Comparison of ENCODE assay signal across 9 cellular contexts in the genomic region with DNA sequence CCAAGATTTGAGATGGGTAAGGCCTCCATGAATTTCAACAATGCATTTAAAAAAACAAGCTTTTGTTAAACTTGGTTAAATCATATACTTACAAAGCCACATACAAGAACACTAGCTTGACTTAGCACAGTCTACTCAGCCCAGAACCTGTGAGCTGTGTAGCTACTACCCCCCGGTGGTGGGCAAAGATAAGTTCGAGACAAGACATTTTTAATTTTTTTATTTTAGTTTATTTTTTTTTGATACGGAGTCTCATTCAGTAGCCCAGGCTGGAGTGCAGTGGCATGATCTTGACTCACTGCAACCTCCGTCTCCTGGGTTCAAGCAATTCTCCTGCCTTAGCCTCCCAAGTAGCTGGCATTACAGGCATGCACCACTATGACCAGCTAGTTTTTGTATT. TPM values are rescaled to one million over a fixed set of nuclear protein-coding genes. Genes with fewer than 3 reads are reported as not detected.
DNase-seq lines count a peak whose midpoint lies in the region; ATAC-seq and TF ChIP-seq lines count a peak whose summit lies in the region.
"Had no signal": no experiment of that assay in that cellular context is flagged by ENCODE, and none has a peak within 500 bp of the region (broad histone marks: within the 10 kb centered on the region; RNA-seq: fewer than 3 reads in every experiment).

No MANE protein-coding gene starts in this region.

- H3K27ac ChIP-seq in endodermal cell (ENCODE audit: low read depth, low read length): no peak overlapping the region
- H3K27ac ChIP-seq: BLaER1 had no signal

- H3K4me1 ChIP-seq in endodermal cell (ENCODE audit: control insufficient read depth, insufficient read depth, low read length): no peaks in the 10 kb centered on the region

- no peak overlapping the region for H3K9ac ChIP-seq in endodermal cell (ENCODE audit: extremely low read depth, low read length, poor library complexity, severe bottlenecking)
- H3K9ac ChIP-seq: BLaER1 had no signal

- H3K36me3 Mint-ChIP-seq in endodermal cell (ENCODE audit: low read depth): no peaks in the 10 kb centered on the region

- peaks cover 26% of the 10 kb centered on the region for H3K4me1 Mint-ChIP-seq in endodermal cell

- H3K4me3 ChIP-seq in endodermal cell (ENCODE audit: low read length) (no peak overlapping the region), retinal pigment epithelial cell (ENCODE audit: low read length) (no peak overlapping the region)
- H3K4me3 ChIP-seq: BLaER1 had no signal

- H3K36me3 ChIP-seq in endodermal cell (ENCODE audit: control insufficient read depth, insufficient read depth, low read length): no peaks in the 10 kb centered on the region
- H3K36me3 ChIP-seq: BLaER1 had no signal

- WGBS in endodermal cell (ENCODE audit: insufficient coverage in 1 of 2, insufficient read length in 1 of 2), 2 experiments: 57 to 73% methylated on average over 2 to 4 of the region's 4 CpGs

- TF ChIP-seq CTCF in endodermal cell (conservative IDR thresholded peaks at IDR 0.05): peak; percentile 86
- peak; percentile 64 for TF ChIP-seq CTCF in retinal pigment epithelial cell (conservative IDR thresholded peaks at IDR 0.05; ENCODE audit: low read depth, low read length)

- H3K9me3 ChIP-seq in endodermal cell (ENCODE audit: control insufficient read depth, low read length): no peaks in the 10 kb centered on the region
- H3K9me3 ChIP-seq: BLaER1 had no signal

- H3K9me3 Mint-ChIP-seq in endodermal cell: peaks cover 1% of the 10 kb centered on the region

- no peak for ATAC-seq in GM19467 (IDR thresholded peaks at IDR 0.05; ENCODE audit: unreplicated experiment)

- DNase-seq in DMS79 (lab: John Stamatoyannopoulos, UW) (peak; percentile 3), DMS79 treated with DMSO at 0.1 percent for 48 hours (lab: John Stamatoyannopoulos, UW) (no peak), NCI-H146 treated with DMSO at 0.1 percent for 48 hours (lab: John Stamatoyannopoulos, UW; ENCODE audit: unreplicated experiment) (peak; percentile 62), endodermal cell (peak; percentile 80), retinal pigment epithelial cell (ENCODE audit: low read depth) (peak; percentile 34), HPDE6-E6E7 (ENCODE audit: extremely low spot score) (no peak)
- peak; percentile 44 to 63 for DNase-seq in activated CD4-positive, alpha-beta T cell treated with anti-CD3 and anti-CD28 coated beads, Interleukin-2, amount 50 U/mL, for 48 hours

- H3K27me3 Mint-ChIP-seq in endodermal cell (ENCODE audit: insufficient read depth): no peaks in the 10 kb centered on the region

- no peaks in the 10 kb centered on the region for H3K27me3 ChIP-seq in endodermal cell (ENCODE audit: control insufficient read depth, insufficient read depth, low read length, poor library complexity, severe bottlenecking)
- H3K27me3 ChIP-seq: BLaER1 had no signal

- no peak overlapping the region for H3K4me3 Mint-ChIP-seq in endodermal cell

- no peak overlapping the region for H3K27ac Mint-ChIP-seq in endodermal cell

RNA-seq across cellular contexts. Expression of a gene that starts 3.7 kb away (rescaled TPM):
- 10 to 100 TPM; 19.9 to 33.9 TPM for total RNA-seq in endodermal cell
- 20.3 TPM for polyA plus RNA-seq in endodermal cell (2013, experiment 1 of 2)
- polyA plus RNA-seq in endodermal cell (2013, experiment 2 of 2): 20.1 TPM

RNA-seq across cellular contexts. Expression of a gene that starts 12.2 kb away (rescaled TPM):
- not detected for total RNA-seq in endodermal cell
- polyA plus RNA-seq in endodermal cell (2013, experiment 1 of 2): not detected
- not detected for polyA plus RNA-seq in endodermal cell (2013, experiment 2 of 2)

RNA-seq across cellular contexts. Expression of a gene that starts 45.0 kb away (rescaled TPM):
- total RNA-seq in endodermal cell: under 1 TPM in 1 of 2 donors, not detected in 1; 0.53 TPM
- not detected for polyA plus RNA-seq in endodermal cell (2013, experiment 1 of 2)
- 1.4 TPM for polyA plus RNA-seq in endodermal cell (2013, experiment 2 of 2)

RNA-seq across cellular contexts. Expression of a gene that starts 45.9 kb away (rescaled TPM):
- total RNA-seq in endodermal cell: 10 to 100 TPM; 10.8 to 21.2 TPM
- 13.5 TPM for polyA plus RNA-seq in endodermal cell (2013, experiment 1 of 2)
- polyA plus RNA-seq in endodermal cell (2013, experiment 2 of 2): 13.4 TPM

Comparison
In these comparisons a context has a peak if more than half of its experiments do, and no peak if none do; other contexts are left out.
1. DNase-seq: peak in DMS79 (single experiment), NCI-H146 treated with DMSO at 0.1 percent for 48 hours (single experiment), activated CD4-positive, alpha-beta T cell treated with anti-CD3 and anti-CD28 coated beads, Interleukin-2, amount 50 U/mL, for 48 hours (2 of 2), endodermal cell (single experiment) and retinal pigment epithelial cell (single experiment); none in DMS79 treated with DMSO at 0.1 percent for 48 hours (single experiment) and HPDE6-E6E7 (single experiment).